ENCODE assay signal across 1 cellular context in the genomic region with DNA sequence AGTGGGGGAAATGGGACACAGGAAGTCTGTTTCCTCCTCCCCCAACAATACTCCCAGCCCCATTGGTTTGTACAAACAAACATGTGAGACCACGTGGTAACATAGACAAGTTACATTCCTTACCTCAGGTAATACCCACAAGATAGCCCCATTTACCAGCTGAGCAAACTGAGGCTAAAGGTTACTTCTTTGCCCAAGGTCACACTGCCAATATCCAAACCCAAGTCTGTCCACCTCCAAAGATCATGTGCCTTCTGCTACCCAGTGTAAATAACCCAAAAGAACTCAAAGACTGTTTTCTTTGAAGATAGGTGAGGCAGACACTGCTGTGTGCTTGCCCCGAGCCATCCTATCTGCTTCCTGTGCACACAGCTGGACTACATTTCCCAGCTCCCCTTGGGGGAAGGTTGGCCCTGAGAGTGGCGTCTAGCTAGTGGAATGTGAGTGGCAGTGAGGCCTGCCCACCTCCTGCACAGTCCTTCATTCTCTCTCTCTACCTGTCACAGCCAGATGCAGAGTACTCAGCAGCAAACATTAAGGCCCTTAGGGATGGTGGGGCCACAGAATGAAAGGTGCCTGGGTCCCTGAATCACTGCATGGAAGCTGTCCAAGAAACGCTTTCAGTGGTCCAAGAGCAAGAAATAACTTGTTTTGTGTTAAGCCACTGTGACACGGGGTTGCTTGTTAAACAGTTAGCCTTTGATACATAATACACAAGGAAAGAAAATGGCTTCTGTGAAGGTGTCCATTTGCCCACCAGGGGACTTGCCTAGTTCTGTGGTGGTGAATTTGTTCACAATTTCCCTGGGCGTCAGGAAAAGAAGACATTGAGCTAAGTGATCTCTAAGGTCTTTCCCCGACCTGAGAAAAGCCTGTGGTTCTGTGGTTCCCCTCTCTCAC.
A peak's percentile ranks its signal among the peaks of the same experiment; 100 is the strongest.
TF ChIP-seq lines count a peak whose summit lies in the region.

No MANE protein-coding gene starts in this region.

TF ChIP-seq in K562, 482 proteins besides CTCF, POLR2A, EP300 and RAD21 (continued from another document and continues in another):
- TF ChIP-seq SMC3 (conservative IDR thresholded peaks at IDR 0.05; ENCODE audit: insufficient read depth, low read depth, low read length) (no peak), SIX5 (IDR thresholded peaks at IDR 0.05; ENCODE audit: borderline replicate concordance in 1 of 2, insufficient read depth in 1 of 2, low read depth in 1 of 2, low read length in 2 of 2) (no peak), SRSF9 (IDR thresholded peaks at IDR 0.05; ENCODE audit: borderline replicate concordance, low read depth, low read length) (no peak), TSC22D4 (tag; IDR thresholded peaks at IDR 0.05) (no peak), MYBL2 (IDR thresholded peaks at IDR 0.05; ENCODE audit: low read depth) (no peak), MYBL2 (CRISPR knock-in tag; IDR thresholded peaks at IDR 0.05; ENCODE audit: borderline replicate concordance) (no peak), ZNF174 (CRISPR knock-in tag; IDR thresholded peaks at IDR 0.05) (no peak), CEBPB (tag; IDR thresholded peaks at IDR 0.05) (no peak), ADNP (tag; IDR thresholded peaks at IDR 0.05) (0 out of 2 replicates have a peak, but pooled peaks have one; percentile 51), POLR2B (IDR thresholded peaks at IDR 0.05; ENCODE audit: low read depth, partially characterized antibody) (no peak), ZBED1 (IDR thresholded peaks at IDR 0.05) (no peak), CHD4 (IDR thresholded peaks at IDR 0.05; ENCODE audit: insufficient read depth, insufficient replicate concordance, low read depth, low read length, poor library complexity, severe bottlenecking) (peak; percentile 66), NFIC (IDR thresholded peaks at IDR 0.05) (no peak), ZNF140 (CRISPR knock-in tag; IDR thresholded peaks at IDR 0.05) (no peak), ZC3H4 (CRISPR knock-in tag; IDR thresholded peaks at IDR 0.05; ENCODE audit: borderline replicate concordance) (no peak), NFE2 (IDR thresholded peaks at IDR 0.05; ENCODE audit: low read depth) (no peak), NKRF (IDR thresholded peaks at IDR 0.05; ENCODE audit: borderline replicate concordance) (no peak), SETDB1 (IDR thresholded peaks at IDR 0.05; ENCODE audit: low read length) (no peak), BCL6 (CRISPR knock-in tag; IDR thresholded peaks at IDR 0.05) (no peak), ESRRA (IDR thresholded peaks at IDR 0.05; ENCODE audit: borderline replicate concordance, low read depth) (peak; percentile 98), XRCC3 (IDR thresholded peaks at IDR 0.05) (no peak), SRSF7 (optimal IDR thresholded peaks at IDR 0.05; ENCODE audit: low read depth, low read length) (no peak), RBM25 (IDR thresholded peaks at IDR 0.05; ENCODE audit: low read depth, low read length, severe bottlenecking) (peak; percentile 93), BHLHE40 (IDR thresholded peaks at IDR 0.05; ENCODE audit: low read length) (no peak), E2F3 (CRISPR knock-in tag; IDR thresholded peaks at IDR 0.05) (no peak), NCOA4 (IDR thresholded peaks at IDR 0.05; ENCODE audit: partially characterized antibody) (no peak), TAF15 (IDR thresholded peaks at IDR 0.05; ENCODE audit: low read depth, low read length) (no peak), MXI1 (IDR thresholded peaks at IDR 0.05; ENCODE audit: low read depth, low read length) (no peak), ZFP91 (CRISPR knock-in tag; IDR thresholded peaks at IDR 0.05) (no peak), BRF2 (IDR thresholded peaks at IDR 0.05; ENCODE audit: borderline replicate concordance, insufficient read depth, insufficient read length) (no peak), SMARCC2 (IDR thresholded peaks at IDR 0.05; ENCODE audit: low read depth) (no peak), ZNF133 (CRISPR knock-in tag; IDR thresholded peaks at IDR 0.05) (no peak), NCOA2 (IDR thresholded peaks at IDR 0.05; ENCODE audit: partially characterized antibody in 2 of 2) (no peak), TGIF2 (CRISPR knock-in tag; IDR thresholded peaks at IDR 0.05) (no peak), CBX8 (IDR thresholded peaks at IDR 0.05; ENCODE audit: borderline replicate concordance, extremely low read depth, low read depth, low read length, poor library complexity, severe bottlenecking) (no peak), RAD51 (IDR thresholded peaks at IDR 0.05; ENCODE audit: borderline replicate concordance, low read depth) (no peak), MED1 (CRISPR knock-in tag; IDR thresholded peaks at IDR 0.05; ENCODE audit: borderline replicate concordance) (no peak)
- TF ChIP-seq, protein P1, sequence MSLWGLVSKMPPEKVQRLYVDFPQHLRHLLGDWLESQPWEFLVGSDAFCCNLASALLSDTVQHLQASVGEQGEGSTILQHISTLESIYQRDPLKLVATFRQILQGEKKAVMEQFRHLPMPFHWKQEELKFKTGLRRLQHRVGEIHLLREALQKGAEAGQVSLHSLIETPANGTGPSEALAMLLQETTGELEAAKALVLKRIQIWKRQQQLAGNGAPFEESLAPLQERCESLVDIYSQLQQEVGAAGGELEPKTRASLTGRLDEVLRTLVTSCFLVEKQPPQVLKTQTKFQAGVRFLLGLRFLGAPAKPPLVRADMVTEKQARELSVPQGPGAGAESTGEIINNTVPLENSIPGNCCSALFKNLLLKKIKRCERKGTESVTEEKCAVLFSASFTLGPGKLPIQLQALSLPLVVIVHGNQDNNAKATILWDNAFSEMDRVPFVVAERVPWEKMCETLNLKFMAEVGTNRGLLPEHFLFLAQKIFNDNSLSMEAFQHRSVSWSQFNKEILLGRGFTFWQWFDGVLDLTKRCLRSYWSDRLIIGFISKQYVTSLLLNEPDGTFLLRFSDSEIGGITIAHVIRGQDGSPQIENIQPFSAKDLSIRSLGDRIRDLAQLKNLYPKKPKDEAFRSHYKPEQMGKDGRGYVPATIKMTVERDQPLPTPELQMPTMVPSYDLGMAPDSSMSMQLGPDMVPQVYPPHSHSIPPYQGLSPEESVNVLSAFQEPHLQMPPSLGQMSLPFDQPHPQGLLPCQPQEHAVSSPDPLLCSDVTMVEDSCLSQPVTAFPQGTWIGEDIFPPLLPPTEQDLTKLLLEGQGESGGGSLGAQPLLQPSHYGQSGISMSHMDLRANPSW (CRISPR knock-in tag; IDR thresholded peaks at IDR 0.05), result no peak
- TF ChIP-seq, protein P2, sequence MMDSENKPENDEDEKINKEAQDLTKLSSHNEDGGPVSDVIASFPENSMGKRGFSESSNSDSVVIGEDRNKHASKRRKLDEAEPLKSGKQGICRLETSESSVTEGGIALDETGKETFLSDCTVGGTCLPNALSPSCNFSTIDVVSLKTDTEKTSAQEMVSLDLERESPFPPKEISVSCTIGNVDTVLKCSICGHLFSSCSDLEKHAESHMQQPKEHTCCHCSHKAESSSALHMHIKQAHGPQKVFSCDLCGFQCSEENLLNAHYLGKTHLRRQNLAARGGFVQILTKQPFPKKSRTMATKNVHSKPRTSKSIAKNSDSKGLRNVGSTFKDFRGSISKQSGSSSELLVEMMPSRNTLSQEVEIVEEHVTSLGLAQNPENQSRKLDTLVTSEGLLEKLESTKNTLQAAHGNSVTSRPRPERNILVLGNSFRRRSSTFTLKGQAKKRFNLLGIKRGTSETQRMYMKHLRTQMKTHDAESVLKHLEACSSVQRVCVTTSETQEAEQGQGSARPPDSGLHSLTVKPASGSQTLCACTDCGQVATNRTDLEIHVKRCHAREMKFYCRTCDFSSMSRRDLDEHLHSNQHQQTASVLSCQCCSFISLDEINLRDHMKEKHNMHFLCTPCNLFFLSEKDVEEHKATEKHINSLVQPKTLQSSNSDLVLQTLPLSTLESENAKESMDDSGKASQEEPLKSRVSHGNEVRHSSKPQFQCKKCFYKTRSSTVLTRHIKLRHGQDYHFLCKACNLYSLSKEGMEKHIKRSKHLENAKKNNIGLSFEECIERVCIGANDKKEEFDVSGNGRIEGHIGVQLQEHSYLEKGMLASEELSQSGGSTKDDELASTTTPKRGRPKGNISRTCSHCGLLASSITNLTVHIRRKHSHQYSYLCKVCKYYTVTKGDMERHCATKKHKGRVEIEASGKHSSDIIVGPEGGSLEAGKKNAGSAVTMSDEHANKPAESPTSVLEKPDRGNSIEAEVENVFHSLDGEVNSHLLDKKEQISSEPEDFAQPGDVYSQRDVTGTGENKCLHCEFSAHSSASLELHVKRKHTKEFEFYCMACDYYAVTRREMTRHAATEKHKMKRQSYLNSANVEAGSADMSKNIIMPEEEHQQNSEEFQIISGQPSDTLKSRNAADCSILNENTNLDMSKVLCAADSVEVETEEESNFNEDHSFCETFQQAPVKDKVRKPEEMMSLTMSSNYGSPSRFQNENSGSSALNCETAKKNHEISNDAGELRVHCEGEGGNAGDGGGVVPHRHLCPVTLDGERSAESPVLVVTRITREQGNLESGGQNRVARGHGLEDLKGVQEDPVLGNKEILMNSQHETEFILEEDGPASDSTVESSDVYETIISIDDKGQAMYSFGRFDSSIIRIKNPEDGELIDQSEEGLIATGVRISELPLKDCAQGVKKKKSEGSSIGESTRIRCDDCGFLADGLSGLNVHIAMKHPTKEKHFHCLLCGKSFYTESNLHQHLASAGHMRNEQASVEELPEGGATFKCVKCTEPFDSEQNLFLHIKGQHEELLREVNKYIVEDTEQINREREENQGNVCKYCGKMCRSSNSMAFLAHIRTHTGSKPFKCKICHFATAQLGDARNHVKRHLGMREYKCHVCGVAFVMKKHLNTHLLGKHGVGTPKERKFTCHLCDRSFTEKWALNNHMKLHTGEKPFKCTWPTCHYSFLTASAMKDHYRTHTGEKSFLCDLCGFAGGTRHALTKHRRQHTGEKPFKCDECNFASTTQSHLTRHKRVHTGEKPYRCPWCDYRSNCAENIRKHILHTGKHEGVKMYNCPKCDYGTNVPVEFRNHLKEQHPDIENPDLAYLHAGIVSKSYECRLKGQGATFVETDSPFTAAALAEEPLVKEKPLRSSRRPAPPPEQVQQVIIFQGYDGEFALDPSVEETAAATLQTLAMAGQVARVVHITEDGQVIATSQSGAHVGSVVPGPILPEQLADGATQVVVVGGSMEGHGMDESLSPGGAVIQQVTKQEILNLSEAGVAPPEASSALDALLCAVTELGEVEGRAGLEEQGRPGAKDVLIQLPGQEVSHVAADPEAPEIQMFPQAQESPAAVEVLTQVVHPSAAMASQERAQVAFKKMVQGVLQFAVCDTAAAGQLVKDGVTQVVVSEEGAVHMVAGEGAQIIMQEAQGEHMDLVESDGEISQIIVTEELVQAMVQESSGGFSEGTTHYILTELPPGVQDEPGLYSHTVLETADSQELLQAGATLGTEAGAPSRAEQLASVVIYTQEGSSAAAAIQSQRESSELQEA (IDR thresholded peaks at IDR 0.05; ENCODE audit: low read depth), result no peak
- TF ChIP-seq, protein P3, sequence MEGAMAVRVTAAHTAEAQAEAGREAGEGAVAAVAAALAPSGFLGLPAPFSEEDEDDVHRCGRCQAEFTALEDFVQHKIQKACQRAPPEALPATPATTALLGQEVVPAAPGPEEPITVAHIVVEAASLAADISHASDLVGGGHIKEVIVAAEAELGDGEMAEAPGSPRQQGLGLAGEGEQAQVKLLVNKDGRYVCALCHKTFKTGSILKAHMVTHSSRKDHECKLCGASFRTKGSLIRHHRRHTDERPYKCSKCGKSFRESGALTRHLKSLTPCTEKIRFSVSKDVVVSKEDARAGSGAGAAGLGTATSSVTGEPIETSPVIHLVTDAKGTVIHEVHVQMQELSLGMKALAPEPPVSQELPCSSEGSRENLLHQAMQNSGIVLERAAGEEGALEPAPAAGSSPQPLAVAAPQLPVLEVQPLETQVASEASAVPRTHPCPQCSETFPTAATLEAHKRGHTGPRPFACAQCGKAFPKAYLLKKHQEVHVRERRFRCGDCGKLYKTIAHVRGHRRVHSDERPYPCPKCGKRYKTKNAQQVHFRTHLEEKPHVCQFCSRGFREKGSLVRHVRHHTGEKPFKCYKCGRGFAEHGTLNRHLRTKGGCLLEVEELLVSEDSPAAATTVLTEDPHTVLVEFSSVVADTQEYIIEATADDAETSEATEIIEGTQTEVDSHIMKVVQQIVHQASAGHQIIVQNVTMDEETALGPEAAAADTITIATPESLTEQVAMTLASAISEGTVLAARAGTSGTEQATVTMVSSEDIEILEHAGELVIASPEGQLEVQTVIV (CRISPR knock-in tag; IDR thresholded peaks at IDR 0.05; ENCODE audit: borderline replicate concordance), result no peak
- TF ChIP-seq, protein P4, sequence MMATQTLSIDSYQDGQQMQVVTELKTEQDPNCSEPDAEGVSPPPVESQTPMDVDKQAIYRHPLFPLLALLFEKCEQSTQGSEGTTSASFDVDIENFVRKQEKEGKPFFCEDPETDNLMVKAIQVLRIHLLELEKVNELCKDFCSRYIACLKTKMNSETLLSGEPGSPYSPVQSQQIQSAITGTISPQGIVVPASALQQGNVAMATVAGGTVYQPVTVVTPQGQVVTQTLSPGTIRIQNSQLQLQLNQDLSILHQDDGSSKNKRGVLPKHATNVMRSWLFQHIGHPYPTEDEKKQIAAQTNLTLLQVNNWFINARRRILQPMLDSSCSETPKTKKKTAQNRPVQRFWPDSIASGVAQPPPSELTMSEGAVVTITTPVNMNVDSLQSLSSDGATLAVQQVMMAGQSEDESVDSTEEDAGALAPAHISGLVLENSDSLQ (IDR thresholded peaks at IDR 0.05), result peak; percentile 50; the same call in 1 of the 2 replicates
